ENCODE assay signal across 8 cellular contexts in genomic region chr16:31458835-31459721, GRCh38. TPM values are rescaled to one million over a fixed set of nuclear protein-coding genes. Genes with fewer than 3 reads are reported as not detected.
DNase-seq lines count a peak whose midpoint lies in the region; ATAC-seq and TF ChIP-seq lines count a peak whose summit lies in the region.

Gene ARMC5 (plus strand): TSS chr16:31459501. CDS start chr16:31459525, 24 bp downstream.

- H3K4me1 Mint-ChIP-seq in activated CD4-positive, alpha-beta T cell treated with anti-CD3 and anti-CD28 coated beads, Interleukin-2, amount 10 ng/mL, durations not matched to agents 7 days and 5 days: peaks cover 48% of the 10 kb centered on the region

- DNase-seq in NCI-H526 treated with DMSO at 0.1 percent for 48 hours (lab: John Stamatoyannopoulos, UW) (peak; percentile 95), cortex of kidney (lab: John Stamatoyannopoulos, UW) (peak; percentile 91), left lobe of liver (ENCODE audit: low spot score) (peak; percentile 98)
- peak; percentile 98 for DNase-seq in activated CD4-positive, alpha-beta T cell treated with anti-CD3 and anti-CD28 coated beads, Interleukin-2, amount 10 ng/mL, durations not matched to agents 7 days and 5 days
- DNase-seq in stimulated activated CD4-positive, alpha-beta T cell treated with anti-CD3 and anti-CD28 coated beads, Interleukin-2, amount 100 ng/mL, for 4 hours (ENCODE audit: low read depth): peak; percentile 96

- TF ChIP-seq CTCF in C4-2B (conservative IDR thresholded peaks at IDR 0.05): peak; percentile 79

- peak within 1 kb of the TSS; percentile 97 for H3K27ac ChIP-seq in C4-2B

- ATAC-seq in GM19328 (IDR thresholded peaks at IDR 0.05; ENCODE audit: unreplicated experiment) (peak; percentile 68), HG03520 (IDR thresholded peaks at IDR 0.05; ENCODE audit: unreplicated experiment) (peak; percentile 57), left lobe of liver (peak; percentile 71)

- POLR2A ChIA-PET in activated CD4-positive, alpha-beta T cell treated with anti-CD3 and anti-CD28 coated beads, Interleukin-2, amount 10 ng/mL, durations not matched to agents 7 days and 5 days (lab: Charles Lee): no interaction called here

- peak within 1 kb of the TSS; percentile 92 for H3K4me3 Mint-ChIP-seq in activated CD4-positive, alpha-beta T cell treated with anti-CD3 and anti-CD28 coated beads, Interleukin-2, amount 10 ng/mL, durations not matched to agents 7 days and 5 days

- peaks cover 20% of the 10 kb centered on the region for H3K36me3 Mint-ChIP-seq in activated CD4-positive, alpha-beta T cell treated with anti-CD3 and anti-CD28 coated beads, Interleukin-2, amount 10 ng/mL, durations not matched to agents 7 days and 5 days (ENCODE audit: low read depth)

- H3K9me3 Mint-ChIP-seq in activated CD4-positive, alpha-beta T cell treated with anti-CD3 and anti-CD28 coated beads, Interleukin-2, amount 10 ng/mL, durations not matched to agents 7 days and 5 days: no peaks in the 10 kb centered on the region

- H3K27ac Mint-ChIP-seq in activated CD4-positive, alpha-beta T cell treated with anti-CD3 and anti-CD28 coated beads, Interleukin-2, amount 10 ng/mL, durations not matched to agents 7 days and 5 days: peak within 1 kb of the TSS; percentile 98

- CTCF ChIA-PET in activated CD4-positive, alpha-beta T cell treated with anti-CD3 and anti-CD28 coated beads, Interleukin-2, amount 10 ng/mL, durations not matched to agents 7 days and 5 days (lab: Charles Lee): interaction anchor here (0.6 to 6.3 kb wide), 23 partner anchors 8 to 434 kb away, joined by 3 to 33 read pairs (median 4); partner anchors contain the start of genes TGFB1I1 and ZNF843

- H3K27me3 Mint-ChIP-seq in activated CD4-positive, alpha-beta T cell treated with anti-CD3 and anti-CD28 coated beads, Interleukin-2, amount 10 ng/mL, durations not matched to agents 7 days and 5 days: no peaks in the 10 kb centered on the region

RNA-seq across cellular contexts. Expression of gene ARMC5, which starts in this region (rescaled TPM):
- total RNA-seq in activated CD4-positive, alpha-beta T cell treated with anti-CD3 and anti-CD28 coated beads, Interleukin-2, amount 10 ng/mL, durations not matched to agents 7 days and 5 days: 10 to 100 TPM; 11.4 to 12.3 TPM
- 25.1 TPM for total RNA-seq in left lobe of liver

Comparison
In these comparisons a context has a peak if more than half of its experiments do, and no peak if none do; other contexts are left out.
1. Peak in every context shown above with its lines: DNase-seq, ATAC-seq and H3K27ac ChIP-seq.